ENCODE assay signal across 13 cellular contexts in the genomic region with DNA sequence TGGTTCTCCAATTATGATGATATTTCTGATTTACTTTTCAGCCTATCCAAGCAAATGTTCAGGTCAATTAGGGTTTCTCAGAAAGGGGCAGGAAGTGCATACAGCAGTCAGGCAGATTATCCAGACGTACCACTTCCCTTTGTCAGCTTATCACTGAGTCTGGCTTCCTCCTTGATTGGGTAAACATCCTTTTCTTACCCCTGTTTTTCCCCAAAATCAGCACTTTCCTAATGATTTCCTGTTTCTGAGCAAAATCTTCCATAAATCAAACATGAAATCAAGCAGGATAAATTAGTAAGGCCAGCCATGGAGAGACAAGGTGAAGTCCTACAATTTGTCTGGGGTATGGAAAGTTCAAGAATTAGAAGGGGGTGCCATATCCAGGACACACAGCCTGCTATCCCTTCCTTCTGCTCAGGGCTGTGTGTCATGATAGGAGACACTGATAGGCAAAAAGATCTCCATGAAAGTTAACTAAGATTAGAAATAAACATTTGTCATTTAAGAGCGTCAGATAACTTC. TPM values are rescaled to one million over a fixed set of nuclear protein-coding genes. Genes with fewer than 3 reads are reported as not detected.
DNase-seq lines count a peak whose midpoint lies in the region; ATAC-seq and TF ChIP-seq lines count a peak whose summit lies in the region.
"Had no signal": no experiment of that assay in that cellular context is flagged by ENCODE, and none has a peak within 500 bp of the region (broad histone marks: within the 10 kb centered on the region; RNA-seq: fewer than 3 reads in every experiment).

No MANE protein-coding gene starts in this region.

- H4K20me1 ChIP-seq in mammary epithelial cell (ENCODE audit: insufficient read depth, low read length), result no peaks in the 10 kb centered on the region
- H4K20me1 ChIP-seq: BLaER1 had no signal

- H3K9me3 Mint-ChIP-seq in stimulated activated effector memory CD8-positive, alpha-beta T cell treated with anti-CD3 and anti-CD28 coated beads, Interleukin-12 subunit alpha, Interleukin-12 subunit beta, amount 100 ng/mL, for 72 hours, result no peaks in the 10 kb centered on the region

- TF ChIP-seq CTCF in mammary epithelial cell (conservative IDR thresholded peaks at IDR 0.05 in 1 of 2, IDR thresholded peaks at IDR 0.05 in 1 of 2; ENCODE audit: extremely low read depth in 1 of 2, insufficient read depth in 1 of 2, low read depth in 1 of 2, low read length in 2 of 2) (no peak), breast epithelium (IDR thresholded peaks at IDR 0.05) (no peak), ovary (IDR thresholded peaks at IDR 0.05) (no peak)

- H3K4me2 ChIP-seq in mammary epithelial cell (ENCODE audit: insufficient read depth, low read depth, low read length), result no peak overlapping the region
- H3K4me2 ChIP-seq: BLaER1 had no signal

- no peaks in the 10 kb centered on the region for H3K9me3 ChIP-seq in mammary epithelial cell (replicated peaks; ENCODE audit: insufficient read depth, low read length)
- no peaks in the 10 kb centered on the region for H3K9me3 ChIP-seq in breast epithelium
- no peaks in the 10 kb centered on the region for H3K9me3 ChIP-seq in T-helper 17 cell (ENCODE audit: control insufficient read depth, low read length, poor library complexity, severe bottlenecking)
- H3K9me3 ChIP-seq in ovary, result no peaks in the 10 kb centered on the region
- H3K9me3 ChIP-seq: sigmoid colon had no signal

- WGBS in mammary epithelial cell (ENCODE audit: low coverage, missing lambda C conversion rate), result 100% methylated on average over 2 of the region's 2 CpGs
- WGBS in ovary, 3 donors, result 30 to 35% (median 34%) methylated on average over 2 of the region's 2 CpGs

- dilution Hi-C loops in mammary epithelial cell (cut with HindIII; ENCODE audit: low sequenced_read_pairs), result no loop called here

- DNase-seq in mammary epithelial cell (no peak), breast epithelium (ENCODE audit: low spot score in 2 of 2) (no peak), T-helper 17 cell (no peak), globus pallidus (ENCODE audit: low spot score) (peak; percentile 8), SHP77 (lab: John Stamatoyannopoulos, UW) (no peak), ovary (no peak)
- DNase-seq in stimulated activated effector memory CD8-positive, alpha-beta T cell treated with anti-CD3 and anti-CD28 coated beads, Interleukin-12 subunit alpha, Interleukin-12 subunit beta, amount 100 ng/mL, for 72 hours (ENCODE audit: low spot score in 2 of 2), result no peak
- DNase-seq: foreskin melanocyte, GOT3, NCI-H146, sigmoid colon had no signal

- H3K27me3 Mint-ChIP-seq in T-helper 17 cell, result no peaks in the 10 kb centered on the region

- H3K27ac Mint-ChIP-seq in T-helper 17 cell, result peak overlapping the region; percentile 86
- peak overlapping the region; percentile 90 for H3K27ac Mint-ChIP-seq in stimulated activated effector memory CD8-positive, alpha-beta T cell treated with anti-CD3 and anti-CD28 coated beads, Interleukin-12 subunit alpha, Interleukin-12 subunit beta, amount 100 ng/mL, for 72 hours

- intact Hi-C loops in mammary epithelial cell (cut with micrococcal nuclease), result no loop called here
- intact Hi-C loops in breast epithelium (cut with DNase I; ENCODE audit: low total_unique reads), result no loop called here
- intact Hi-C loops in ovary (cut with DNase I), result no loop called here

- in situ Hi-C loops in mammary epithelial cell (cut with MboI; ENCODE audit: low sequenced_read_pairs in 2 of 2), result no loop called here

- no peak overlapping the region for H3K27ac ChIP-seq in mammary epithelial cell (ENCODE audit: insufficient read depth, low read depth, low read length)
- H3K27ac ChIP-seq in breast epithelium, result peak overlapping the region in 1 of 2 donors; percentile 8
- no peak overlapping the region for H3K27ac ChIP-seq in ovary
- H3K27ac ChIP-seq: BLaER1, sigmoid colon had no signal

- BruUV-seq in mammary epithelial cell (replicated peaks; lab: Mats Ljungman, UMichigan), result no TSS peak

- no peak for TF ChIP-seq EP300 in ovary (IDR thresholded peaks at IDR 0.05)

- no peaks in the 10 kb centered on the region for H3K36me3 ChIP-seq in mammary epithelial cell (ENCODE audit: insufficient read depth, low read length)
- H3K36me3 ChIP-seq in breast epithelium, result no peaks in the 10 kb centered on the region
- no peaks in the 10 kb centered on the region for H3K36me3 ChIP-seq in ovary
- H3K36me3 ChIP-seq: BLaER1, sigmoid colon had no signal

- H3K79me2 ChIP-seq in mammary epithelial cell (ENCODE audit: insufficient read depth, low read length), result no peaks in the 10 kb centered on the region

- peak overlapping the region; percentile 47 for H3K4me3 Mint-ChIP-seq in T-helper 17 cell
- no peak overlapping the region for H3K4me3 Mint-ChIP-seq in stimulated activated effector memory CD8-positive, alpha-beta T cell treated with anti-CD3 and anti-CD28 coated beads, Interleukin-12 subunit alpha, Interleukin-12 subunit beta, amount 100 ng/mL, for 72 hours

- H3K27me3 ChIP-seq in mammary epithelial cell (ENCODE audit: insufficient read depth, low read length) (no peaks in the 10 kb centered on the region), breast epithelium (no peaks in the 10 kb centered on the region), ovary (no peaks in the 10 kb centered on the region)
- H3K27me3 ChIP-seq: BLaER1, sigmoid colon had no signal

- H2AFZ ChIP-seq in mammary epithelial cell (ENCODE audit: low read depth, low read length), result peak overlapping the region; percentile 16

- peaks cover 9% of the 10 kb centered on the region for H3K4me1 ChIP-seq in mammary epithelial cell (ENCODE audit: insufficient read depth, low read length)
- H3K4me1 ChIP-seq in breast epithelium, result no peaks in the 10 kb centered on the region
- no peaks in the 10 kb centered on the region for H3K4me1 ChIP-seq in ovary (ENCODE audit: insufficient read depth)
- H3K4me1 ChIP-seq: BLaER1, sigmoid colon had no signal

- H3K4me1 Mint-ChIP-seq in T-helper 17 cell, result peaks cover 19% of the 10 kb centered on the region
- H3K4me1 Mint-ChIP-seq in stimulated activated effector memory CD8-positive, alpha-beta T cell treated with anti-CD3 and anti-CD28 coated beads, Interleukin-12 subunit alpha, Interleukin-12 subunit beta, amount 100 ng/mL, for 72 hours, result peaks cover 28% of the 10 kb centered on the region

- TF ChIP-seq POLR2A in breast epithelium (IDR thresholded peaks at IDR 0.05) (no peak), ovary (IDR thresholded peaks at IDR 0.05) (no peak)

- H3K4me3 ChIP-seq in mammary epithelial cell (replicated peaks in 1 of 3; ENCODE audit: insufficient read depth in 1 of 3, low read depth in 2 of 3, low read length in 3 of 3), result no peak overlapping the region
- no peak overlapping the region for H3K4me3 ChIP-seq in breast epithelium
- no peak overlapping the region for H3K4me3 ChIP-seq in ovary
- H3K4me3 ChIP-seq: BLaER1, sigmoid colon had no signal

- peak; percentile 63 for ATAC-seq in T-helper 17 cell
- ATAC-seq in stimulated activated effector memory CD8-positive, alpha-beta T cell treated with anti-CD3 and anti-CD28 coated beads, Interleukin-12 subunit alpha, Interleukin-12 subunit beta, amount 100 ng/mL, for 72 hours, result peak; percentile 51
- no peak for ATAC-seq in GM21423 (IDR thresholded peaks at IDR 0.05; ENCODE audit: unreplicated experiment)

- no peak overlapping the region for H3K9ac ChIP-seq in mammary epithelial cell (ENCODE audit: insufficient read depth, low read length)
- H3K9ac ChIP-seq: BLaER1 had no signal

- CTCF ChIA-PET in mammary epithelial cell (lab: Charles Lee; ENCODE audit: low non-redundant PET), result no interaction called here

- no peaks in the 10 kb centered on the region for H3K36me3 Mint-ChIP-seq in T-helper 17 cell (ENCODE audit: low read depth)
- H3K36me3 Mint-ChIP-seq in stimulated activated effector memory CD8-positive, alpha-beta T cell treated with anti-CD3 and anti-CD28 coated beads, Interleukin-12 subunit alpha, Interleukin-12 subunit beta, amount 100 ng/mL, for 72 hours, result no peaks in the 10 kb centered on the region

RNA-seq across cellular contexts. Expression of gene ADIPOQ, which starts 29.0 kb away (rescaled TPM):
- total RNA-seq in mammary epithelial cell (not detected), breast epithelium (1,000 to 10,000 TPM in 1 of 3 donors, 100 to 1,000 TPM in 2; 137 to 2,151 (median 208) TPM), T-helper 17 cell (not detected), ovary (1 to 10 TPM in 1 of 7 donors, not detected in 6; 1.1 TPM)
- polyA plus RNA-seq in mammary epithelial cell (not detected), ovary (1 to 10 TPM in 1 of 2 donors, not detected in 1; 6.0 TPM)
- polyA minus RNA-seq in mammary epithelial cell, result not detected

RNA-seq across cellular contexts. Expression of gene ST6GAL1, which starts 58.9 kb away (rescaled TPM):
- 10 to 100 TPM; 21.8 to 22.6 TPM for total RNA-seq in mammary epithelial cell
- 18.4 TPM for polyA plus RNA-seq in mammary epithelial cell
- polyA minus RNA-seq in mammary epithelial cell, result 32.2 TPM
- 10 to 100 TPM; 28.5 to 79.6 (median 42.3) TPM for total RNA-seq in breast epithelium
- 100 to 1,000 TPM; 109 to 134 TPM for total RNA-seq in T-helper 17 cell
- total RNA-seq in ovary, result 10 to 100 TPM; 10.6 to 30.2 (median 28.1) TPM
- polyA plus RNA-seq in ovary, result 10 to 100 TPM; 13.7 to 55.2 TPM

Comparison
In these comparisons a context has a peak if more than half of its experiments do, and no peak if none do; other contexts are left out.
1. RNA of gene ADIPOQ, which starts 29.0 kb away (total RNA-seq): 137 to 2,151 TPM in breast epithelium; not detected in mammary epithelial cell, not detected in T-helper 17 cell and 1.1 TPM in ovary; every median in the first group is over 10 times any median in the second.